ENCODE assay signal across 8 cellular contexts in genomic region chr2:27703638-27704341, GRCh38. TPM values are rescaled to one million over a fixed set of nuclear protein-coding genes. Genes with fewer than 3 reads are reported as not detected.
DNase-seq lines count a peak whose midpoint lies in the region; ATAC-seq and TF ChIP-seq lines count a peak whose summit lies in the region.

No MANE protein-coding gene starts in this region.

- intact Hi-C loops in dorsolateral prefrontal cortex (cut with DNase I), result loop anchor here in 1 of 2 donors (5.0 kb wide), 1 partner anchor 694 kb away; no protein-coding TSS in a partner anchor

- peak; percentile 79 to 97 (median 93) for TF ChIP-seq CTCF in dorsolateral prefrontal cortex (IDR thresholded peaks at IDR 0.05 in 54 of 56, conservative IDR thresholded peaks at IDR 0.05 in 2 of 56; ENCODE audit: low read depth in 1 of 56, partially characterized antibody in 56 of 56)

- ATAC-seq in HG03432 (IDR thresholded peaks at IDR 0.05; ENCODE audit: unreplicated experiment) (peak; percentile 65), GM21367 (IDR thresholded peaks at IDR 0.05; ENCODE audit: unreplicated experiment) (no peak)

- DNase-seq in Caki2 (ENCODE audit: low read depth) (peak; percentile 91), NCI-H774 (lab: John Stamatoyannopoulos, UW) (peak; percentile 45), dorsolateral prefrontal cortex (peak; percentile 62 to 90 (median 84)), medulla oblongata (ENCODE audit: extremely low spot score) (peak; percentile 87)
- DNase-seq in activated CD4-positive, alpha-beta T cell treated with anti-CD3 and anti-CD28 coated beads, Interleukin-2, amount 50 U/mL, for 24 hours (ENCODE audit: low read depth in 1 of 2, low spot score in 1 of 2), result peak; percentile 81 to 88
- DNase-seq in stimulated activated CD8-positive, alpha-beta memory T cell treated with anti-CD3 and anti-CD28 coated beads, Interleukin-12 subunit alpha, Interleukin-12 subunit beta, amount 100 ng/mL, for 24 hours (ENCODE audit: extremely low read depth), result peak; percentile 66

- peak overlapping the region in 2 of 59 donors; percentile 38 to 47 for H3K27ac ChIP-seq in dorsolateral prefrontal cortex

- no peaks in the 10 kb centered on the region for H3K27me3 ChIP-seq in dorsolateral prefrontal cortex

- H3K4me3 ChIP-seq in dorsolateral prefrontal cortex, result no peak overlapping the region

- in situ Hi-C loops in Caki2 (cut with HindIII; ENCODE audit: low pct_unique_long_range_greater_than_20kb, low sequenced_read_pairs), result no loop called here

RNA-seq across cellular contexts. Expression of gene SLC4A1AP, which starts 40.1 kb away (rescaled TPM):
- 27.6 and 37.5 TPM in 2 replicates for total RNA-seq in Caki2 (2014; rRNA removed; shearing (Covaris generic); ENCODE audit: low replicate concordance)
- total RNA-seq in dorsolateral prefrontal cortex, result 10 to 100 TPM; 23.6 to 51.6 (median 39.4) TPM

RNA-seq across cellular contexts. Expression of gene SUPT7L, which starts 40.4 kb away (rescaled TPM):
- 17.3 and 24.8 TPM in 2 replicates for total RNA-seq in Caki2 (2014; rRNA removed; shearing (Covaris generic); ENCODE audit: low replicate concordance)
- total RNA-seq in dorsolateral prefrontal cortex, result 10 to 100 TPM; 35.6 to 63.4 (median 50.9) TPM
